8 cellular contexts compared by ENCODE assay signal in genomic region chr14:104695660-104696000, GRCh38. TPM values are rescaled to one million over a fixed set of nuclear protein-coding genes. Genes with fewer than 3 reads are reported as not detected.
DNase-seq lines count a peak whose midpoint lies in the region; ATAC-seq and TF ChIP-seq lines count a peak whose summit lies in the region.

No MANE protein-coding gene starts in this region.

- intact Hi-C loops in left lung (cut with DNase I): no loop called here

- peak overlapping the region; percentile 82 for H3K27ac Mint-ChIP-seq in stimulated activated naive CD8-positive, alpha-beta T cell treated with anti-CD3 and anti-CD28 coated beads, Interleukin-15, Interleukin-2, amounts not matched to agents 100 ng/mL and 50 ng/mL, for 24 hours
- peak overlapping the region; percentile 75 to 94 (median 88) for H3K27ac Mint-ChIP-seq in naive B cell

- H3K36me3 ChIP-seq in left lung (peaks cover 0 to 32% of the 10 kb centered on the region in 2 donors), MG63 (peaks cover 6% of the 10 kb centered on the region)

- no peaks in the 10 kb centered on the region for H3K36me3 Mint-ChIP-seq in stimulated activated naive CD8-positive, alpha-beta T cell treated with anti-CD3 and anti-CD28 coated beads, Interleukin-15, Interleukin-2, amounts not matched to agents 100 ng/mL and 50 ng/mL, for 24 hours (ENCODE audit: low read depth)
- H3K36me3 Mint-ChIP-seq in naive B cell: no peaks in the 10 kb centered on the region

- H3K4me3 Mint-ChIP-seq in stimulated activated naive CD8-positive, alpha-beta T cell treated with anti-CD3 and anti-CD28 coated beads, Interleukin-15, Interleukin-2, amounts not matched to agents 100 ng/mL and 50 ng/mL, for 24 hours: peak overlapping the region; percentile 6
- H3K4me3 Mint-ChIP-seq in naive B cell: peak overlapping the region; percentile 47 to 84 (median 64)

- H3K4me3 ChIP-seq in left lung: no peak overlapping the region
- H3K4me3 ChIP-seq in MG63: no peak overlapping the region

- H3K9me3 ChIP-seq in left lung (no peaks in the 10 kb centered on the region), MG63 (no peaks in the 10 kb centered on the region)

- DNase-seq in stimulated activated naive CD8-positive, alpha-beta T cell treated with anti-CD3 and anti-CD28 coated beads, Interleukin-15, Interleukin-2, amounts not matched to agents 100 U/mL and 50 U/mL, for 24 hours: no peak
- DNase-seq in naive B cell: no peak
- no peak for DNase-seq in cerebellar cortex (ENCODE audit: low spot score)
- DNase-seq in NCI-H1048 (lab: John Stamatoyannopoulos, UW): no peak
- no peak for DNase-seq in left lung
- DNase-seq in MG63: no peak

- H3K27me3 ChIP-seq in left lung (peaks cover 0 to under 1% of the 10 kb centered on the region in 2 donors), MG63 (no peaks in the 10 kb centered on the region)

- no peak for TF ChIP-seq CTCF in left lung (IDR thresholded peaks at IDR 0.05)

- H3K4me1 ChIP-seq in left lung: peaks cover 41 to 86% of the 10 kb centered on the region in 2 donors

- H3K4me1 Mint-ChIP-seq in stimulated activated naive CD8-positive, alpha-beta T cell treated with anti-CD3 and anti-CD28 coated beads, Interleukin-15, Interleukin-2, amounts not matched to agents 100 ng/mL and 50 ng/mL, for 24 hours (ENCODE audit: low read depth): peaks cover 38% of the 10 kb centered on the region
- H3K4me1 Mint-ChIP-seq in naive B cell: peaks cover 25 to 66% (median 39%) of the 10 kb centered on the region in 3 donors

- no peak for ATAC-seq in stimulated activated naive CD8-positive, alpha-beta T cell treated with anti-CD3 and anti-CD28 coated beads, Interleukin-15, Interleukin-2, amounts not matched to agents 100 U/mL and 50 U/mL, for 24 hours
- ATAC-seq in naive B cell (ENCODE audit: low read depth in 2 of 2): no peak
- no peak for ATAC-seq in left lung

- H3K27ac ChIP-seq in angular gyrus (ENCODE audit: low read depth, low read length) (peak overlapping the region; percentile 97), left lung (peak overlapping the region in 1 of 2 donors; percentile 58)

- H3K27me3 Mint-ChIP-seq in stimulated activated naive CD8-positive, alpha-beta T cell treated with anti-CD3 and anti-CD28 coated beads, Interleukin-15, Interleukin-2, amounts not matched to agents 100 ng/mL and 50 ng/mL, for 24 hours: no peaks in the 10 kb centered on the region
- no peaks in the 10 kb centered on the region for H3K27me3 Mint-ChIP-seq in naive B cell

- H3K9me3 Mint-ChIP-seq in stimulated activated naive CD8-positive, alpha-beta T cell treated with anti-CD3 and anti-CD28 coated beads, Interleukin-15, Interleukin-2, amounts not matched to agents 100 ng/mL and 50 ng/mL, for 24 hours: no peaks in the 10 kb centered on the region
- H3K9me3 Mint-ChIP-seq in naive B cell: no peaks in the 10 kb centered on the region

RNA-seq across cellular contexts. Expression of gene INF2, which starts 6.2 kb away (rescaled TPM):
- polyA plus RNA-seq in naive B cell (ENCODE audit: low read depth in 6 of 6): 10 to 100 TPM in 1 of 6 donors, 1 to 10 TPM in 5; 2.8 to 10.2 (median 5.5) TPM
- total RNA-seq in left lung: 100 to 1,000 TPM; 111 to 120 TPM
- 15.5 and 31.4 TPM in 2 replicates for total RNA-seq in MG63 (2014; rRNA removed; shearing (Covaris generic); ENCODE audit: low replicate concordance)

RNA-seq across cellular contexts. Expression of gene ADSS1, which starts 28.4 kb away (rescaled TPM):
- polyA plus RNA-seq in naive B cell (ENCODE audit: low read depth in 6 of 6): under 1 TPM in 2 of 6 donors, not detected in 4; 0.17 to 0.29 TPM
- total RNA-seq in left lung: 1 to 10 TPM; 5.2 to 5.3 TPM
- 4.0 and 4.2 TPM in 2 replicates for total RNA-seq in MG63 (2014; rRNA removed; shearing (Covaris generic); ENCODE audit: low replicate concordance)

RNA-seq across cellular contexts. Expression of gene SIVA1, which starts 57.3 kb away (rescaled TPM):
- 100 to 1,000 TPM; 191 to 266 (median 227) TPM for polyA plus RNA-seq in naive B cell (ENCODE audit: low read depth in 6 of 6)
- total RNA-seq in left lung: 10 to 100 TPM; 59.2 to 69.5 TPM
- 166 and 169 TPM in 2 replicates for total RNA-seq in MG63 (2014; rRNA removed; shearing (Covaris generic); ENCODE audit: low replicate concordance)
